Comparison of ENCODE assay signal across 22 cellular contexts in the genomic region with DNA sequence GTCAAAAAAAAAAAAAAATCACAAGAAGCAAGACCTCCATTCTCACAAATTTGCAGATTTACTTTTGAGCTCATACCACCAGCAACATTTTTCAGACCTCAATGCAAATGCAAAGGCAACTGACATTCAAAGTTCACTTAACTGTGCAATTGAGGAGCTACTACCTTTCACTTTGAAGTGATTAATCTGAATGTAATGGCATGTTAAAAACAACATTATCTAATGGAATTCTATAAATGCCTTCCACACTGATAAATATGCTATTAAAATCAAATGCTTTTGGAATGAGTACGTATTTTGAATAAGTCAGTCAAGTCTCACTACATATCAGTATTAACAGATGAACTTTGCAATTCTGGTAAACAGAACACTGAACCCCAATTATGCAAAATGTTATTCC.
"Had no signal": no experiment of that assay in that cellular context is flagged by ENCODE, and none has a peak within 500 bp of the region (broad histone marks: within the 10 kb centered on the region; RNA-seq: fewer than 3 reads in every experiment).

No MANE protein-coding gene starts in this region.

- H3K9me3 ChIP-seq: esophagus squamous epithelium, gastroesophageal sphincter, neutrophil, pancreas, psoas muscle, right atrium auricular region, tibial artery had no signal

- H3K27me3 Mint-ChIP-seq: activated CD4-positive, alpha-beta memory T cell treated with anti-CD3 and anti-CD28 coated beads, Interleukin-2, amount 10 ng/mL, durations not matched to agents 7 days and 5 days; activated T-helper 17 cell treated with anti-CD3 and anti-CD28 coated beads, Interleukin-2, amount 50 U/mL, for 72 hours; T-helper 17 cell had no signal

- H3K27ac ChIP-seq: coronary artery, esophagus squamous epithelium, gastroesophageal sphincter, neutrophil, pancreas, psoas muscle, right atrium auricular region, tibial artery had no signal

- H3K4me1 Mint-ChIP-seq: nephron had no signal

- DNase-seq: activated CD4-positive, alpha-beta memory T cell treated with anti-CD3 and anti-CD28 coated beads, Interleukin-2, amount 10 ng/mL, durations not matched to agents 7 days and 5 days; activated CD4-positive, alpha-beta T cell treated with anti-CD3 and anti-CD28 coated beads for 4 hours; activated CD4-positive, CD25-positive, alpha-beta regulatory T cell; esophagus squamous epithelium; head of caudate nucleus; hypothalamus; left colon; mesenchymal stem cell; pancreas; psoas muscle; stimulated activated CD4-positive, alpha-beta T cell treated with anti-CD3 and anti-CD28 coated beads, Interleukin-12 subunit alpha, Interleukin-12 subunit beta, amount 100 ng/mL, for 4 hours; stimulated activated CD4-positive, alpha-beta T cell treated with anti-CD3 and anti-CD28 coated beads, Interleukin-4, amount 100 ng/mL, for 4 hours; stimulated activated naive CD8-positive, alpha-beta T cell treated with anti-CD3 and anti-CD28 coated beads, Interleukin-15, Interleukin-2, amounts not matched to agents 100 U/mL and 50 U/mL, for 24 hours; T-helper 17 cell; tibial artery had no signal

- H3K27ac Mint-ChIP-seq: activated CD4-positive, alpha-beta memory T cell treated with anti-CD3 and anti-CD28 coated beads, Interleukin-2, amount 10 ng/mL, durations not matched to agents 7 days and 5 days; activated naive CD4-positive, alpha-beta T cell treated with anti-CD3 and anti-CD28 coated beads, Interleukin-2, amount 50 U/mL, for 72 hours; activated T-helper 17 cell treated with anti-CD3 and anti-CD28 coated beads, Interleukin-2, amount 50 U/mL, for 72 hours; nephron; T-helper 17 cell had no signal

- H3K9me3 Mint-ChIP-seq: activated CD4-positive, alpha-beta memory T cell treated with anti-CD3 and anti-CD28 coated beads, Interleukin-2, amount 10 ng/mL, durations not matched to agents 7 days and 5 days; activated naive CD4-positive, alpha-beta T cell treated with anti-CD3 and anti-CD28 coated beads, Interleukin-2, amount 50 U/mL, for 72 hours; activated T-helper 17 cell treated with anti-CD3 and anti-CD28 coated beads, Interleukin-2, amount 50 U/mL, for 72 hours; nephron had no signal

- H3K4me3 Mint-ChIP-seq: activated CD4-positive, alpha-beta memory T cell treated with anti-CD3 and anti-CD28 coated beads, Interleukin-2, amount 10 ng/mL, durations not matched to agents 7 days and 5 days; activated T-helper 17 cell treated with anti-CD3 and anti-CD28 coated beads, Interleukin-2, amount 50 U/mL, for 72 hours; nephron; T-helper 17 cell had no signal

- H3K4me3 ChIP-seq: coronary artery, esophagus squamous epithelium, gastroesophageal sphincter, pancreas, psoas muscle, right atrium auricular region, tibial artery had no signal

- ATAC-seq: activated naive CD4-positive, alpha-beta T cell treated with anti-CD3 and anti-CD28 coated beads, Interleukin-2, amount 50 U/mL, for 72 hours; activated T-helper 17 cell treated with anti-CD3 and anti-CD28 coated beads, Interleukin-2, amount 50 U/mL, for 72 hours; gastroesophageal sphincter; left colon; pancreas; psoas muscle; stimulated activated naive CD8-positive, alpha-beta T cell treated with anti-CD3 and anti-CD28 coated beads, Interleukin-15, Interleukin-2, amounts not matched to agents 100 U/mL and 50 U/mL, for 24 hours; T-helper 17 cell had no signal
